Comparison of ENCODE assay signal across 36 cellular contexts in genomic region chr12:71828813-71829212, GRCh38.
"Had no signal": no experiment of that assay in that cellular context is flagged by ENCODE, and none has a peak within 500 bp of the region (broad histone marks: within the 10 kb centered on the region; RNA-seq: fewer than 3 reads in every experiment).

No MANE protein-coding gene starts in this region.

- ATAC-seq: activated CD8-positive, alpha-beta T cell treated with anti-CD3 and anti-CD28 coated beads for 36 hours; activated naive CD8-positive, alpha-beta T cell treated with anti-CD3 and anti-CD28 coated beads, Interleukin-2, amount 50 U/mL, for 24 hours had no signal

- H3K27ac ChIP-seq: ascending aorta, cardiac muscle cell, VCaP had no signal

- DNase-seq: activated B cell treated with CpG ODN at 0.5 μM for 24 hours; activated CD4-positive, alpha-beta memory T cell treated with anti-CD3 and anti-CD28 coated beads for 36 hours; activated CD4-positive, alpha-beta T cell treated with anti-CD3 and anti-CD28 coated beads for 4 hours; activated CD4-positive, alpha-beta T cell treated with anti-CD3 and anti-CD28 coated beads, Interleukin-2, amount 10 ng/mL, durations not matched to agents 24 days and 14 days; activated CD4-positive, alpha-beta T cell treated with anti-CD3 and anti-CD28 coated beads, Interleukin-2, amount 50 U/mL, for 1 hour; activated CD4-positive, alpha-beta T cell treated with anti-CD3 and anti-CD28 coated beads, Interleukin-2, amount 50 U/mL, for 4 hours; activated CD4-positive, CD25-positive, alpha-beta regulatory T cell treated with anti-CD3 and anti-CD28 coated beads, Interleukin-2, amount 50 U/mL, for 72 hours; activated CD8-positive, alpha-beta memory T cell treated with anti-CD3 and anti-CD28 coated beads, Interleukin-2, amount 50 U/mL, for 4 hours; activated CD8-positive, alpha-beta T cell treated with anti-CD3 and anti-CD28 coated beads for 36 hours; activated effector memory CD4-positive, alpha-beta T cell treated with Interleukin-2 at 50 U/mL for 16 hours; activated gamma-delta T cell; activated naive CD4-positive, alpha-beta T cell treated with anti-CD3 and anti-CD28 coated beads, Interleukin-2, amount 10 ng/mL, durations not matched to agents 7 days and 5 days; activated naive CD4-positive, alpha-beta T cell treated with Interleukin-2 at 50 U/mL for 16 hours; activated naive CD8-positive, alpha-beta T cell treated with anti-CD3 and anti-CD28 coated beads, Interleukin-2, amount 10 ng/mL, durations not matched to agents 7 days and 5 days; activated naive CD8-positive, alpha-beta T cell treated with anti-CD3 and anti-CD28 coated beads, Interleukin-2, amount 50 U/mL, for 24 hours; activated T-cell treated with anti-CD3 and anti-CD28 coated beads for 4 hours; activated T-cell treated with anti-CD3 and anti-CD28 coated beads, Interleukin-2, amount 50 U/mL, for 1 hour; activated T-cell treated with anti-CD3 and anti-CD28 coated beads, Interleukin-2, amount 50 U/mL, for 48 hours; amygdala; anterior cingulate cortex; caudate nucleus; cerebellar nuclear complex; T-helper 2 cell; T-helper 9 cell had no signal

- H3K4me3 Mint-ChIP-seq: activated B cell treated with CpG ODN at 0.5 μM for 24 hours; activated CD4-positive, alpha-beta memory T cell treated with anti-CD3 and anti-CD28 coated beads for 36 hours; activated CD4-positive, alpha-beta T cell treated with anti-CD3 and anti-CD28 coated beads, Interleukin-2, amount 10 ng/mL, durations not matched to agents 24 days and 14 days; activated CD8-positive, alpha-beta T cell treated with anti-CD3 and anti-CD28 coated beads for 36 hours; activated naive CD4-positive, alpha-beta T cell treated with anti-CD3 and anti-CD28 coated beads, Interleukin-2, amount 10 ng/mL, durations not matched to agents 7 days and 5 days; activated naive CD4-positive, alpha-beta T cell treated with anti-CD3 and anti-CD28 coated beads, Interleukin-2, amount 50 U/mL, for 24 hours; activated naive CD8-positive, alpha-beta T cell; activated naive CD8-positive, alpha-beta T cell treated with anti-CD3 and anti-CD28 coated beads, Interleukin-2, amount 10 ng/mL, durations not matched to agents 7 days and 5 days; activated naive CD8-positive, alpha-beta T cell treated with anti-CD3 and anti-CD28 coated beads, Interleukin-2, amount 50 U/mL, for 24 hours; brain; central memory CD8-positive, alpha-beta T cell; T-helper 1 cell treated with Interleukin-12 subunit alpha and Interleukin-12 subunit beta and Interleukin-4 antibody, amounts not matched to agents 30 μg/mL and 1 μg/mL, for 36 hours; T-helper 2 cell treated with Interferon-gamma antibody and Interleukin-4, amounts not matched to agents 5 μg/mL and 100 μg/mL, for 36 hours had no signal

- H3K36me3 ChIP-seq: ascending aorta, cardiac muscle cell had no signal

- FAIRE-seq: bronchial epithelial cell, TTC549 had no signal

- H3K4me1 ChIP-seq: ascending aorta had no signal

- H3K9me3 Mint-ChIP-seq: activated B cell treated with CpG ODN at 0.5 μM for 24 hours; activated CD4-positive, alpha-beta memory T cell treated with anti-CD3 and anti-CD28 coated beads for 36 hours; activated CD4-positive, alpha-beta T cell treated with anti-CD3 and anti-CD28 coated beads, Interleukin-2, amount 10 ng/mL, durations not matched to agents 24 days and 14 days; activated CD8-positive, alpha-beta T cell treated with anti-CD3 and anti-CD28 coated beads for 36 hours; activated naive CD4-positive, alpha-beta T cell treated with anti-CD3 and anti-CD28 coated beads, Interleukin-2, amount 10 ng/mL, durations not matched to agents 7 days and 5 days; activated naive CD8-positive, alpha-beta T cell treated with anti-CD3 and anti-CD28 coated beads, Interleukin-2, amount 10 ng/mL, durations not matched to agents 7 days and 5 days; activated naive CD8-positive, alpha-beta T cell treated with anti-CD3 and anti-CD28 coated beads, Interleukin-2, amount 50 U/mL, for 24 hours; activated T-helper 2 cell treated with anti-CD3 and anti-CD28 coated beads, Interferon-gamma antibody, Interleukin-2, Interleukin-4, amounts not matched to agents 10 μg/mL and 5 μg/mL and 100 μg/mL, durations not matched to agents 14 hours and 24 hours and 36 hours; central memory CD8-positive, alpha-beta T cell; T-helper 1 cell treated with Interleukin-12 subunit alpha and Interleukin-12 subunit beta and Interleukin-4 antibody, amounts not matched to agents 30 μg/mL and 1 μg/mL, for 36 hours; T-helper 2 cell treated with Interferon-gamma antibody and Interleukin-4, amounts not matched to agents 5 μg/mL and 100 μg/mL, for 36 hours had no signal

- H3K27ac Mint-ChIP-seq: activated B cell treated with CpG ODN at 0.5 μM for 24 hours; activated CD4-positive, alpha-beta memory T cell treated with anti-CD3 and anti-CD28 coated beads for 36 hours; activated CD4-positive, alpha-beta T cell treated with anti-CD3 and anti-CD28 coated beads, Interleukin-2, amount 10 ng/mL, durations not matched to agents 24 days and 14 days; activated CD8-positive, alpha-beta T cell treated with anti-CD3 and anti-CD28 coated beads for 36 hours; activated naive CD4-positive, alpha-beta T cell treated with anti-CD3 and anti-CD28 coated beads, Interleukin-2, amount 10 ng/mL, durations not matched to agents 7 days and 5 days; activated naive CD4-positive, alpha-beta T cell treated with anti-CD3 and anti-CD28 coated beads, Interleukin-2, amount 50 U/mL, for 24 hours; activated naive CD8-positive, alpha-beta T cell; activated naive CD8-positive, alpha-beta T cell treated with anti-CD3 and anti-CD28 coated beads, Interleukin-2, amount 10 ng/mL, durations not matched to agents 7 days and 5 days; activated naive CD8-positive, alpha-beta T cell treated with anti-CD3 and anti-CD28 coated beads, Interleukin-2, amount 50 U/mL, for 24 hours; activated T-helper 2 cell treated with anti-CD3 and anti-CD28 coated beads, Interferon-gamma antibody, Interleukin-2, Interleukin-4, amounts not matched to agents 10 μg/mL and 5 μg/mL and 100 μg/mL, durations not matched to agents 14 hours and 24 hours and 36 hours; brain; T-helper 1 cell treated with Interleukin-12 subunit alpha and Interleukin-12 subunit beta and Interleukin-4 antibody, amounts not matched to agents 30 μg/mL and 1 μg/mL, for 36 hours; T-helper 2 cell treated with Interferon-gamma antibody and Interleukin-4, amounts not matched to agents 5 μg/mL and 100 μg/mL, for 36 hours had no signal

- H3K36me3 Mint-ChIP-seq: activated CD4-positive, alpha-beta memory T cell treated with anti-CD3 and anti-CD28 coated beads for 36 hours; activated naive CD4-positive, alpha-beta T cell treated with anti-CD3 and anti-CD28 coated beads, Interleukin-2, amount 10 ng/mL, durations not matched to agents 7 days and 5 days; activated naive CD4-positive, alpha-beta T cell treated with anti-CD3 and anti-CD28 coated beads, Interleukin-2, amount 50 U/mL, for 24 hours; activated naive CD8-positive, alpha-beta T cell; activated naive CD8-positive, alpha-beta T cell treated with anti-CD3 and anti-CD28 coated beads, Interleukin-2, amount 10 ng/mL, durations not matched to agents 7 days and 5 days; brain had no signal

- H3K9me3 ChIP-seq: ascending aorta had no signal

- H3K4me1 Mint-ChIP-seq: activated B cell treated with CpG ODN at 0.5 μM for 24 hours; activated CD4-positive, alpha-beta T cell treated with anti-CD3 and anti-CD28 coated beads, Interleukin-2, amount 10 ng/mL, durations not matched to agents 24 days and 14 days; activated naive CD4-positive, alpha-beta T cell treated with anti-CD3 and anti-CD28 coated beads, Interleukin-2, amount 10 ng/mL, durations not matched to agents 7 days and 5 days; activated naive CD4-positive, alpha-beta T cell treated with anti-CD3 and anti-CD28 coated beads, Interleukin-2, amount 50 U/mL, for 24 hours; activated naive CD8-positive, alpha-beta T cell treated with anti-CD3 and anti-CD28 coated beads, Interleukin-2, amount 10 ng/mL, durations not matched to agents 7 days and 5 days; activated naive CD8-positive, alpha-beta T cell treated with anti-CD3 and anti-CD28 coated beads, Interleukin-2, amount 50 U/mL, for 24 hours; brain; central memory CD8-positive, alpha-beta T cell had no signal

- H3K27me3 ChIP-seq: ascending aorta, cardiac muscle cell had no signal

- H3K4me3 ChIP-seq: ascending aorta, cardiac muscle cell had no signal

- H3K27me3 Mint-ChIP-seq: activated naive CD4-positive, alpha-beta T cell treated with anti-CD3 and anti-CD28 coated beads, Interleukin-2, amount 50 U/mL, for 24 hours had no signal
